11 cellular contexts compared by ENCODE assay signal in genomic region chr1:207240325-207241095, GRCh38.
A peak's percentile ranks its signal among the peaks of the same experiment; 100 is the strongest.
DNase-seq lines count a peak whose midpoint lies in the region; ATAC-seq and TF ChIP-seq lines count a peak whose summit lies in the region.
"Had no signal": no experiment of that assay in that cellular context is flagged by ENCODE, and none has a peak within 500 bp of the region (broad histone marks: within the 10 kb centered on the region; RNA-seq: fewer than 3 reads in every experiment).

No MANE protein-coding gene starts in this region.

- peaks cover 10% of the 10 kb centered on the region for H3K4me1 ChIP-seq in mucosa of descending colon (ENCODE audit: low read depth)
- H3K4me1 ChIP-seq in heart right ventricle, result peaks cover 0 to 9% (median 0%) of the 10 kb centered on the region in 9 donors

- no peaks in the 10 kb centered on the region for H3K9me3 ChIP-seq in mucosa of descending colon
- peaks cover 0 to 6% (median 0%) of the 10 kb centered on the region in 11 donors for H3K9me3 ChIP-seq in heart right ventricle

- no peaks in the 10 kb centered on the region for H3K36me3 ChIP-seq in mucosa of descending colon (ENCODE audit: low read depth)
- no peaks in the 10 kb centered on the region for H3K36me3 ChIP-seq in heart right ventricle

- intact Hi-C loops in mucosa of descending colon (cut with DNase I, micrococcal nuclease) (no loop called here), heart right ventricle (cut with DNase I) (no loop called here)

- 83 to 91% methylated on average over 5 of the region's 5 CpGs for WGBS in heart right ventricle, 2 donors

- peak; percentile 79 for DNase-seq in Daoy (ENCODE audit: low read depth)
- peak; percentile 9 for DNase-seq in RKO (ENCODE audit: low spot score)
- DNase-seq in epithelial cell of prostate (ENCODE audit: low read depth, low spot score), result peak; percentile 94
- no peak for DNase-seq in mucosa of descending colon
- no peak for DNase-seq in coronary artery (ENCODE audit: low spot score)
- DNase-seq in superior temporal gyrus (ENCODE audit: extremely low spot score), result no peak
- DNase-seq in heart right ventricle, result no peak
- DNase-seq in activated CD4-positive, alpha-beta T cell treated with anti-CD3 and anti-CD28 coated beads for 48 hours, result no peak
- DNase-seq: activated CD4-positive, alpha-beta T cell treated with anti-CD3 and anti-CD28 coated beads, Interleukin-2, amount 10 ng/mL, durations not matched to agents 24 days and 14 days; NCI-H1436 treated with DMSO at 0.1 percent for 48 hours; NCI-H774 had no signal

- ATAC-seq in mucosa of descending colon, result peak; percentile 66
- ATAC-seq in heart right ventricle, result no peak

- H3K4me3 ChIP-seq in mucosa of descending colon (no peak overlapping the region), coronary artery (no peak overlapping the region), heart right ventricle (no peak overlapping the region)

- H3K27me3 ChIP-seq in heart right ventricle, result no peaks in the 10 kb centered on the region

- no peak for TF ChIP-seq CTCF in mucosa of descending colon (IDR thresholded peaks at IDR 0.05)
- no peak for TF ChIP-seq CTCF in coronary artery (IDR thresholded peaks at IDR 0.05)
- no peak for TF ChIP-seq CTCF in heart right ventricle (IDR thresholded peaks at IDR 0.05)

- H3K27ac ChIP-seq in epithelial cell of prostate (peak overlapping the region; percentile 75), coronary artery (no peak overlapping the region), heart right ventricle (no peak overlapping the region)

Comparison
In these comparisons a context has a peak if more than half of its experiments do, and no peak if none do; other contexts are left out.
1. DNase-seq: peak in Daoy (single experiment), RKO (single experiment) and epithelial cell of prostate (single experiment); none in mucosa of descending colon (0 of 3), coronary artery (single experiment), superior temporal gyrus (single experiment), heart right ventricle (0 of 2) and activated CD4-positive, alpha-beta T cell treated with anti-CD3 and anti-CD28 coated beads for 48 hours (single experiment).